ENCODE assay signal across 1 cellular context in genomic region chr12:21826549-21826940, GRCh38.
TF ChIP-seq lines count a peak whose summit lies in the region.

No MANE protein-coding gene starts in this region.

TF ChIP-seq in liver, 16 proteins besides CTCF, POLR2A, EP300 and RAD21 (continued from another document):
- no peak for TF ChIP-seq REST (IDR thresholded peaks at IDR 0.05)
- TF ChIP-seq HNF4A (conservative IDR thresholded peaks at IDR 0.05), result peak; percentile 71 to 74
- TF ChIP-seq EGR1 (IDR thresholded peaks at IDR 0.05; ENCODE audit: low read depth in 2 of 2), result no peak
- peak; percentile 23 for TF ChIP-seq YY1 (IDR thresholded peaks at IDR 0.05)
- TF ChIP-seq HNF4G (IDR thresholded peaks at IDR 0.05), result peak; percentile 10
- TF ChIP-seq FOXA2 (IDR thresholded peaks at IDR 0.05), result peak; percentile 36
- TF ChIP-seq, protein P1, sequence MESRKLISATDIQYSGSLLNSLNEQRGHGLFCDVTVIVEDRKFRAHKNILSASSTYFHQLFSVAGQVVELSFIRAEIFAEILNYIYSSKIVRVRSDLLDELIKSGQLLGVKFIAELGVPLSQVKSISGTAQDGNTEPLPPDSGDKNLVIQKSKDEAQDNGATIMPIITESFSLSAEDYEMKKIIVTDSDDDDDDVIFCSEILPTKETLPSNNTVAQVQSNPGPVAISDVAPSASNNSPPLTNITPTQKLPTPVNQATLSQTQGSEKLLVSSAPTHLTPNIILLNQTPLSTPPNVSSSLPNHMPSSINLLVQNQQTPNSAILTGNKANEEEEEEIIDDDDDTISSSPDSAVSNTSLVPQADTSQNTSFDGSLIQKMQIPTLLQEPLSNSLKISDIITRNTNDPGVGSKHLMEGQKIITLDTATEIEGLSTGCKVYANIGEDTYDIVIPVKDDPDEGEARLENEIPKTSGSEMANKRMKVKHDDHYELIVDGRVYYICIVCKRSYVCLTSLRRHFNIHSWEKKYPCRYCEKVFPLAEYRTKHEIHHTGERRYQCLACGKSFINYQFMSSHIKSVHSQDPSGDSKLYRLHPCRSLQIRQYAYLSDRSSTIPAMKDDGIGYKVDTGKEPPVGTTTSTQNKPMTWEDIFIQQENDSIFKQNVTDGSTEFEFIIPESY (IDR thresholded peaks at IDR 0.05), result no peak
